In the genomic region with DNA sequence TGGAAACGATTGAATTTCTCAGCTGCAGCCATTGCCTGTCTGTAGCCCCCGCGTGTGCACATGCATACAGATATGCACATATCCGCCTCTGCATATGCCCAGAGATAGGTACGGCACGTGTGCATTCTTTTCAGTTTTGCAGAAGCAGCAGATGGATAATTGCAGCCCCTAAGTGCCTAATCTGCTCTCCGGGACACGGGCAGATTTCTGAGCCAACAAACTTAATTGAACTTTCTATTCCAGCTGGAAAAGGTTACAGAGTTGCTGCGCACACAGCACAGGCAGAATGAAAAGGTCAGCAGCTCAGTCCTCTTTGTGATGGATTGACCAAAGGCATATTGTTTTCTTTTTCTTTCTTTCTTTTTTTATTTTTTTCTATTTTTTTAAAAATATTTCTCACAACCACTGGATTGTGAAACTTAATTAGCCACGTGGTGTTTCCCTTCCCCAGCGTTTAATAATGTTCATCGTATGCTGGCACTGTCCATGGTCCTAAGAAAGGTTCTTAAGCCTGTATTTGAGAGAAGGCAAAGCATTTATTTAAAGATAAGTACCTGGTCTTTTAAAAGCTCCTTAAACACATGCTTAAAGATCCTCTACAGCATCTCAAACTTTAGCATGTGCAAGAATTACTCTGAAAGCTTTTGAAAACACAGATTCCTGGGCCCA, we compare ENCODE assay signal across 1 cellular context.
TF ChIP-seq lines count a peak whose summit lies in the region.

No MANE protein-coding gene starts in this region.

TF ChIP-seq in GM23338, 12 proteins besides CTCF, POLR2A, EP300 and RAD21 (continued from another document):
- TF ChIP-seq, protein P1, sequence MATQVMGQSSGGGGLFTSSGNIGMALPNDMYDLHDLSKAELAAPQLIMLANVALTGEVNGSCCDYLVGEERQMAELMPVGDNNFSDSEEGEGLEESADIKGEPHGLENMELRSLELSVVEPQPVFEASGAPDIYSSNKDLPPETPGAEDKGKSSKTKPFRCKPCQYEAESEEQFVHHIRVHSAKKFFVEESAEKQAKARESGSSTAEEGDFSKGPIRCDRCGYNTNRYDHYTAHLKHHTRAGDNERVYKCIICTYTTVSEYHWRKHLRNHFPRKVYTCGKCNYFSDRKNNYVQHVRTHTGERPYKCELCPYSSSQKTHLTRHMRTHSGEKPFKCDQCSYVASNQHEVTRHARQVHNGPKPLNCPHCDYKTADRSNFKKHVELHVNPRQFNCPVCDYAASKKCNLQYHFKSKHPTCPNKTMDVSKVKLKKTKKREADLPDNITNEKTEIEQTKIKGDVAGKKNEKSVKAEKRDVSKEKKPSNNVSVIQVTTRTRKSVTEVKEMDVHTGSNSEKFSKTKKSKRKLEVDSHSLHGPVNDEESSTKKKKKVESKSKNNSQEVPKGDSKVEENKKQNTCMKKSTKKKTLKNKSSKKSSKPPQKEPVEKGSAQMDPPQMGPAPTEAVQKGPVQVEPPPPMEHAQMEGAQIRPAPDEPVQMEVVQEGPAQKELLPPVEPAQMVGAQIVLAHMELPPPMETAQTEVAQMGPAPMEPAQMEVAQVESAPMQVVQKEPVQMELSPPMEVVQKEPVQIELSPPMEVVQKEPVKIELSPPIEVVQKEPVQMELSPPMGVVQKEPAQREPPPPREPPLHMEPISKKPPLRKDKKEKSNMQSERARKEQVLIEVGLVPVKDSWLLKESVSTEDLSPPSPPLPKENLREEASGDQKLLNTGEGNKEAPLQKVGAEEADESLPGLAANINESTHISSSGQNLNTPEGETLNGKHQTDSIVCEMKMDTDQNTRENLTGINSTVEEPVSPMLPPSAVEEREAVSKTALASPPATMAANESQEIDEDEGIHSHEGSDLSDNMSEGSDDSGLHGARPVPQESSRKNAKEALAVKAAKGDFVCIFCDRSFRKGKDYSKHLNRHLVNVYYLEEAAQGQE (IDR thresholded peaks at IDR 0.05; ENCODE audit: unreplicated experiment): peak; percentile 74
